1 cellular context compared by ENCODE assay signal in the genomic region with DNA sequence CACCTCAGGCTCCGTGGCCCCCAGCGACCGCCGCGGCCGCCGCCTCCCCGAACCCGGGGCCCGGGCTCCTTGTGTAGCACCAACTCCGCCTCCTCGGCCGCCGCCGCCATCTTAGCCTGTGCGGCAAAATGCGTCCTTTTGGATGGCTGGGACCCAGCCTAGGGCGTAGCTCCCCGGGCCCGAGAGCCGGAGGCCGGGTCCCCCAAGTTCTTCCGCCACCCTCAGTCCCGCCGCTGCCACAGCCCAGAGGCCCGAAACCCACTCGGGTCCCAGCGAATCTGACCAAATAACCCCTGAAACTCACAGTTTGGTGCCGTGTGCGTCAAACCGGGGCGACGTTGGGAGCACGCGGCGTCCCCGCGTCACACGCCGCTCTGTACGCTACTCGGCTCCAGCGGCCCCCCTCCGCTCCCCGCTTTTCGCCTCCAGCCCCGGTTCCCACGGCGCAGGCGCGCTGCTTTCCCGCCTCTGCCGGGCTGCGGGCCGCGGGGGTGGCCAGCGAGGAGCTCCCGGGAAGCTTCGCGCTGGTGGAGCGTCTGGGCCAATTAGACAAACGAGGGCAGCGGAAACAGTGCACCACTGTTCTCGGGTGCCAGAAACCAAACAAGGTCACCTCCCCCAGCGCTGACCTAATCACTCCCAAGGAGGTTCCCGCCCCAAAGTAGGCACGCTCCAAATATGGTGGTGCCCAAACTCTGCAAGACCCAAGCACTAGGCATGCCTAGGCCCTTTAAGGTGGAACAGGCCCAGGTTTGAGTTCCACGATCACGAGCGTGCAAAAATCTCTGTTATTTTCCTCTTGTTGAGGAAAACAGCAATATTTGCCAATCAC.
TF ChIP-seq lines count a peak whose summit lies in the region.

A gene (minus strand): TSS at position 350 of the 832 bp plus-strand sequence. CDS start 39,682 bp downstream, outside the sequence.

TF ChIP-seq in HepG2, 621 proteins besides CTCF, POLR2A, EP300 and RAD21 (continued from another document and continues in another):
- TF ChIP-seq, protein P1, sequence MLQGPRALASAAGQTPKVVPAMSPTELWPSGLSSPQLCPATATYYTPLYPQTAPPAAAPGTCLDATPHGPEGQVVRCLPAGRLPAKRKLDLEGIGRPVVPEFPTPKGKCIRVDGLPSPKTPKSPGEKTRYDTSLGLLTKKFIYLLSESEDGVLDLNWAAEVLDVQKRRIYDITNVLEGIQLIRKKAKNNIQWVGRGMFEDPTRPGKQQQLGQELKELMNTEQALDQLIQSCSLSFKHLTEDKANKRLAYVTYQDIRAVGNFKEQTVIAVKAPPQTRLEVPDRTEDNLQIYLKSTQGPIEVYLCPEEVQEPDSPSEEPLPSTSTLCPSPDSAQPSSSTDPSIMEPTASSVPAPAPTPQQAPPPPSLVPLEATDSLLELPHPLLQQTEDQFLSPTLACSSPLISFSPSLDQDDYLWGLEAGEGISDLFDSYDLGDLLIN (CRISPR knock-in tag; IDR thresholded peaks at IDR 0.05; ENCODE audit: borderline replicate concordance), result peak; percentile 94; the same call in 1 of the 2 replicates
- TF ChIP-seq, protein P2, sequence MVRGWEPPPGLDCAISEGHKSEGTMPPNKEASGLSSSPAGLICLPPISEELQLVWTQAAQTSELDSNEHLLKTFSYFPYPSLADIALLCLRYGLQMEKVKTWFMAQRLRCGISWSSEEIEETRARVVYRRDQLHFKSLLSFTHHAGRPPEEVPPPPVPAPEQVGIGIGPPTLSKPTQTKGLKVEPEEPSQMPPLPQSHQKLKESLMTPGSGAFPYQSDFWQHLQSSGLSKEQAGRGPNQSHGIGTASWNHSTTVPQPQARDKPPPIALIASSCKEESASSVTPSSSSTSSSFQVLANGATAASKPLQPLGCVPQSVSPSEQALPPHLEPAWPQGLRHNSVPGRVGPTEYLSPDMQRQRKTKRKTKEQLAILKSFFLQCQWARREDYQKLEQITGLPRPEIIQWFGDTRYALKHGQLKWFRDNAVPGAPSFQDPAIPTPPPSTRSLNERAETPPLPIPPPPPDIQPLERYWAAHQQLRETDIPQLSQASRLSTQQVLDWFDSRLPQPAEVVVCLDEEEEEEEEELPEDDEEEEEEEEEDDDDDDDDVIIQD (CRISPR knock-in tag; IDR thresholded peaks at IDR 0.05; ENCODE audit: low read depth), result peak; percentile 74
- TF ChIP-seq ETV5 (CRISPR knock-in tag; IDR thresholded peaks at IDR 0.05; ENCODE audit: borderline replicate concordance) (peak; percentile 63), NFYC (CRISPR knock-in tag; IDR thresholded peaks at IDR 0.05) (peak; percentile 68), ZNF33B (CRISPR knock-in tag; IDR thresholded peaks at IDR 0.05) (peak; percentile 99), PAWR (CRISPR knock-in tag; IDR thresholded peaks at IDR 0.05; ENCODE audit: borderline replicate concordance) (no peak), RFX3 (CRISPR knock-in tag; IDR thresholded peaks at IDR 0.05) (no peak), ZNF20 (CRISPR knock-in tag; IDR thresholded peaks at IDR 0.05) (no peak), ZNF747 (CRISPR knock-in tag; IDR thresholded peaks at IDR 0.05; ENCODE audit: borderline replicate concordance) (peak; percentile 84; the same call in 1 of the 2 replicates), ZNF383 (CRISPR knock-in tag; IDR thresholded peaks at IDR 0.05; ENCODE audit: borderline replicate concordance) (no peak), SOX6 (IDR thresholded peaks at IDR 0.05) (no peak), SOX6 (CRISPR knock-in tag; IDR thresholded peaks at IDR 0.05) (peak; percentile 74), ZNF746 (CRISPR knock-in tag; IDR thresholded peaks at IDR 0.05) (no peak; the same call in none of the 2 replicates), RFX5 (IDR thresholded peaks at IDR 0.05; ENCODE audit: low read depth, low read length) (0 out of 2 replicates have a peak, but pooled peaks have one; percentile 16), ZNF790 (CRISPR knock-in tag; IDR thresholded peaks at IDR 0.05; ENCODE audit: borderline replicate concordance) (peak; percentile 93; the same call in 1 of the 2 replicates), MAZ (IDR thresholded peaks at IDR 0.05; ENCODE audit: borderline replicate concordance, low read depth, low read length) (peak; percentile 48; the same call in 1 of the 2 replicates), MAZ (CRISPR knock-in tag; IDR thresholded peaks at IDR 0.05; ENCODE audit: low read depth) (peak; percentile 37; the same call in 1 of the 2 replicates), STAG1 (CRISPR knock-in tag; IDR thresholded peaks at IDR 0.05) (no peak), SAP130 (CRISPR knock-in tag; IDR thresholded peaks at IDR 0.05; ENCODE audit: low read depth) (peak; percentile 83), REL (CRISPR knock-in tag; conservative IDR thresholded peaks at IDR 0.05) (peak; percentile 92), ZNF253 (CRISPR knock-in tag; IDR thresholded peaks at IDR 0.05; ENCODE audit: borderline replicate concordance) (peak; percentile 78), ZNF235 (CRISPR knock-in tag; IDR thresholded peaks at IDR 0.05; ENCODE audit: borderline replicate concordance) (no peak), FLYWCH1 (CRISPR knock-in tag; IDR thresholded peaks at IDR 0.05) (peak; percentile 88; the same call in 1 of the 2 replicates), JDP2 (CRISPR knock-in tag; IDR thresholded peaks at IDR 0.05; ENCODE audit: borderline replicate concordance) (no peak; the same call in 1 of the 2 replicates), RORA (CRISPR knock-in tag; IDR thresholded peaks at IDR 0.05) (no peak), ZNF292 (CRISPR knock-in tag; IDR thresholded peaks at IDR 0.05; ENCODE audit: borderline replicate concordance, low read depth) (no peak; the same call in 1 of the 2 replicates), ZNF567 (CRISPR knock-in tag; IDR thresholded peaks at IDR 0.05; ENCODE audit: borderline replicate concordance) (0 out of 2 replicates have a peak, but pooled peaks have one; percentile 67), ZSCAN12 (CRISPR knock-in tag; IDR thresholded peaks at IDR 0.05) (no peak; the same call in 1 of the 2 replicates), ZNF570 (CRISPR knock-in tag; IDR thresholded peaks at IDR 0.05; ENCODE audit: borderline replicate concordance) (peak; percentile 45; the same call in 1 of the 2 replicates), ASH2L (IDR thresholded peaks at IDR 0.05; ENCODE audit: insufficient read length, low read depth, low read length) (peak; percentile 60)
- TF ChIP-seq, protein P3, sequence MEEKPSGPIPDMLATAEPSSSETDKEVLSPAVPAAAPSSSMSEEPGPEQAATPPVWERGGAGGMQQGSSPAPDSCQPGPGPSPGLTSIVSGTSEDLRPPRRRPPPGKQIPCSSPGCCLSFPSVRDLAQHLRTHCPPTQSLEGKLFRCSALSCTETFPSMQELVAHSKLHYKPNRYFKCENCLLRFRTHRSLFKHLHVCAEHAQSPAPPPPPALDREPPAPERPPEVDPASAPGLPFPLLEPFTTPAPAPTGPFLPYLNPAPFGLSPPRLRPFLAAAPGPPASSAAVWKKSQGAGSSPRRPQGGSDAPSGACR (CRISPR knock-in tag; IDR thresholded peaks at IDR 0.05), result peak; percentile 56; the same call in 1 of the 2 replicates
- TF ChIP-seq, protein P4, sequence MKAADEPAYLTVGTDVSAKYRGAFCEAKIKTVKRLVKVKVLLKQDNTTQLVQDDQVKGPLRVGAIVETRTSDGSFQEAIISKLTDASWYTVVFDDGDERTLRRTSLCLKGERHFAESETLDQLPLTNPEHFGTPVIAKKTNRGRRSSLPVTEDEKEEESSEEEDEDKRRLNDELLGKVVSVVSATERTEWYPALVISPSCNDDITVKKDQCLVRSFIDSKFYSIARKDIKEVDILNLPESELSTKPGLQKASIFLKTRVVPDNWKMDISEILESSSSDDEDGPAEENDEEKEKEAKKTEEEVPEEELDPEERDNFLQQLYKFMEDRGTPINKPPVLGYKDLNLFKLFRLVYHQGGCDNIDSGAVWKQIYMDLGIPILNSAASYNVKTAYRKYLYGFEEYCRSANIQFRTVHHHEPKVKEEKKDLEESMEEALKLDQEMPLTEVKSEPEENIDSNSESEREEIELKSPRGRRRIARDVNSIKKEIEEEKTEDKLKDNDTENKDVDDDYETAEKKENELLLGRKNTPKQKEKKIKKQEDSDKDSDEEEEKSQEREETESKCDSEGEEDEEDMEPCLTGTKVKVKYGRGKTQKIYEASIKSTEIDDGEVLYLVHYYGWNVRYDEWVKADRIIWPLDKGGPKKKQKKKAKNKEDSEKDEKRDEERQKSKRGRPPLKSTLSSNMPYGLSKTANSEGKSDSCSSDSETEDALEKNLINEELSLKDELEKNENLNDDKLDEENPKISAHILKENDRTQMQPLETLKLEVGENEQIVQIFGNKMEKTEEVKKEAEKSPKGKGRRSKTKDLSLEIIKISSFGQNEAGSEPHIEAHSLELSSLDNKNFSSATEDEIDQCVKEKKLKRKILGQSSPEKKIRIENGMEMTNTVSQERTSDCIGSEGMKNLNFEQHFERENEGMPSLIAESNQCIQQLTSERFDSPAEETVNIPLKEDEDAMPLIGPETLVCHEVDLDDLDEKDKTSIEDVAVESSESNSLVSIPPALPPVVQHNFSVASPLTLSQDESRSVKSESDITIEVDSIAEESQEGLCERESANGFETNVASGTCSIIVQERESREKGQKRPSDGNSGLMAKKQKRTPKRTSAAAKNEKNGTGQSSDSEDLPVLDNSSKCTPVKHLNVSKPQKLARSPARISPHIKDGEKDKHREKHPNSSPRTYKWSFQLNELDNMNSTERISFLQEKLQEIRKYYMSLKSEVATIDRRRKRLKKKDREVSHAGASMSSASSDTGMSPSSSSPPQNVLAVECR (CRISPR knock-in tag; IDR thresholded peaks at IDR 0.05; ENCODE audit: borderline replicate concordance), result peak; percentile 65; the same call in 1 of the 2 replicates
- TF ChIP-seq, protein P5, sequence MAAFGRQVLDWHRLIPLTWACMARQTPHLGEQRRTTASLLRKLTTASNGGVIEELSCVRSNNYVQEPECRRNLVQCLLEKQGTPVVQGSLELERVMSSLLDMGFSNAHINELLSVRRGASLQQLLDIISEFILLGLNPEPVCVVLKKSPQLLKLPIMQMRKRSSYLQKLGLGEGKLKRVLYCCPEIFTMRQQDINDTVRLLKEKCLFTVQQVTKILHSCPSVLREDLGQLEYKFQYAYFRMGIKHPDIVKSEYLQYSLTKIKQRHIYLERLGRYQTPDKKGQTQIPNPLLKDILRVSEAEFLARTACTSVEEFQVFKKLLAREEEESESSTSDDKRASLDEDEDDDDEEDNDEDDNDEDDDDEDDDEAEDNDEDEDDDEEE (CRISPR knock-in tag; IDR thresholded peaks at IDR 0.05), result peak; percentile 98
- TF ChIP-seq, protein P6, sequence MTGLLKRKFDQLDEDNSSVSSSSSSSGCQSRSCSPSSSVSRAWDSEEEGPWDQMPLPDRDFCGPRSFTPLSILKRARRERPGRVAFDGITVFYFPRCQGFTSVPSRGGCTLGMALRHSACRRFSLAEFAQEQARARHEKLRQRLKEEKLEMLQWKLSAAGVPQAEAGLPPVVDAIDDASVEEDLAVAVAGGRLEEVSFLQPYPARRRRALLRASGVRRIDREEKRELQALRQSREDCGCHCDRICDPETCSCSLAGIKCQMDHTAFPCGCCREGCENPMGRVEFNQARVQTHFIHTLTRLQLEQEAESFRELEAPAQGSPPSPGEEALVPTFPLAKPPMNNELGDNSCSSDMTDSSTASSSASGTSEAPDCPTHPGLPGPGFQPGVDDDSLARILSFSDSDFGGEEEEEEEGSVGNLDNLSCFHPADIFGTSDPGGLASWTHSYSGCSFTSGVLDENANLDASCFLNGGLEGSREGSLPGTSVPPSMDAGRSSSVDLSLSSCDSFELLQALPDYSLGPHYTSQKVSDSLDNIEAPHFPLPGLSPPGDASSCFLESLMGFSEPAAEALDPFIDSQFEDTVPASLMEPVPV (CRISPR knock-in tag; IDR thresholded peaks at IDR 0.05), result peak; percentile 86
- TF ChIP-seq, protein P7, sequence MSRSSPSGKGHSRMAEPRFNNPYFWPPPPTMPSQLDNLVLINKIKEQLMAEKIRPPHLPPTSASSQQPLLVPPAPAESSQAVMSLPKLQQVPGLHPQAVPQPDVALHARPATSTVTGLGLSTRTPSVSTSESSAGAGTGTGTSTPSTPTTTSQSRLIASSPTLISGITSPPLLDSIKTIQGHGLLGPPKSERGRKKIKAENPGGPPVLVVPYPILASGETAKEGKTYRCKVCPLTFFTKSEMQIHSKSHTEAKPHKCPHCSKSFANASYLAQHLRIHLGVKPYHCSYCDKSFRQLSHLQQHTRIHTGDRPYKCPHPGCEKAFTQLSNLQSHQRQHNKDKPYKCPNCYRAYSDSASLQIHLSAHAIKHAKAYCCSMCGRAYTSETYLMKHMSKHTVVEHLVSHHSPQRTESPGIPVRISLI (CRISPR knock-in tag; IDR thresholded peaks at IDR 0.05; ENCODE audit: borderline replicate concordance), result no peak
- TF ChIP-seq, protein P8, sequence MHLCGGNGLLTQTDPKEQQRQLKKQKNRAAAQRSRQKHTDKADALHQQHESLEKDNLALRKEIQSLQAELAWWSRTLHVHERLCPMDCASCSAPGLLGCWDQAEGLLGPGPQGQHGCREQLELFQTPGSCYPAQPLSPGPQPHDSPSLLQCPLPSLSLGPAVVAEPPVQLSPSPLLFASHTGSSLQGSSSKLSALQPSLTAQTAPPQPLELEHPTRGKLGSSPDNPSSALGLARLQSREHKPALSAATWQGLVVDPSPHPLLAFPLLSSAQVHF (CRISPR knock-in tag; IDR thresholded peaks at IDR 0.05), result peak; percentile 81; the same call in 1 of the 2 replicates
- TF ChIP-seq, protein P9, sequence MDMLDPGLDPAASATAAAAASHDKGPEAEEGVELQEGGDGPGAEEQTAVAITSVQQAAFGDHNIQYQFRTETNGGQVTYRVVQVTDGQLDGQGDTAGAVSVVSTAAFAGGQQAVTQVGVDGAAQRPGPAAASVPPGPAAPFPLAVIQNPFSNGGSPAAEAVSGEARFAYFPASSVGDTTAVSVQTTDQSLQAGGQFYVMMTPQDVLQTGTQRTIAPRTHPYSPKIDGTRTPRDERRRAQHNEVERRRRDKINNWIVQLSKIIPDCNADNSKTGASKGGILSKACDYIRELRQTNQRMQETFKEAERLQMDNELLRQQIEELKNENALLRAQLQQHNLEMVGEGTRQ (IDR thresholded peaks at IDR 0.05; ENCODE audit: low read depth, low read length), result no peak
- TF ChIP-seq, protein P9 (CRISPR knock-in tag; IDR thresholded peaks at IDR 0.05; ENCODE audit: borderline replicate concordance), result peak; percentile 71; the same call in 1 of the 2 replicates
- TF ChIP-seq, protein P10, sequence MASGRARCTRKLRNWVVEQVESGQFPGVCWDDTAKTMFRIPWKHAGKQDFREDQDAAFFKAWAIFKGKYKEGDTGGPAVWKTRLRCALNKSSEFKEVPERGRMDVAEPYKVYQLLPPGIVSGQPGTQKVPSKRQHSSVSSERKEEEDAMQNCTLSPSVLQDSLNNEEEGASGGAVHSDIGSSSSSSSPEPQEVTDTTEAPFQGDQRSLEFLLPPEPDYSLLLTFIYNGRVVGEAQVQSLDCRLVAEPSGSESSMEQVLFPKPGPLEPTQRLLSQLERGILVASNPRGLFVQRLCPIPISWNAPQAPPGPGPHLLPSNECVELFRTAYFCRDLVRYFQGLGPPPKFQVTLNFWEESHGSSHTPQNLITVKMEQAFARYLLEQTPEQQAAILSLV (CRISPR knock-in tag; IDR thresholded peaks at IDR 0.05; ENCODE audit: borderline replicate concordance), result peak; percentile 88; the same call in 1 of the 2 replicates
